8 cellular contexts compared by ENCODE assay signal in genomic region chr2:64062840-64063239, GRCh38. TPM values are rescaled to one million over a fixed set of nuclear protein-coding genes. Genes with fewer than 3 reads are reported as not detected.
DNase-seq lines count a peak whose midpoint lies in the region; ATAC-seq and TF ChIP-seq lines count a peak whose summit lies in the region.
"Had no signal": no experiment of that assay in that cellular context is flagged by ENCODE, and none has a peak within 500 bp of the region (broad histone marks: within the 10 kb centered on the region; RNA-seq: fewer than 3 reads in every experiment).

No MANE protein-coding gene starts in this region.

- peak; percentile 59 for ATAC-seq in GM18909 (IDR thresholded peaks at IDR 0.05; ENCODE audit: poor library complexity, unreplicated experiment)
- peak; percentile 68 for ATAC-seq in HG02840 (IDR thresholded peaks at IDR 0.05; ENCODE audit: low FRiP score, unreplicated experiment)
- ATAC-seq in omental fat pad (ENCODE audit: low FRiP score): no peak

- H3K4me1 Mint-ChIP-seq in neural crest cell: peaks cover 21% of the 10 kb centered on the region

- no peaks in the 10 kb centered on the region for H3K36me3 Mint-ChIP-seq in neural crest cell (ENCODE audit: low read depth)

- DNase-seq in amniotic stem cell (lab: John Stamatoyannopoulos, UW): peak; percentile 24
- DNase-seq in neural crest cell (ENCODE audit: low read depth, low spot score): no peak
- DNase-seq in stimulated activated CD4-positive, alpha-beta T cell treated with anti-CD3 and anti-CD28 coated beads, Interleukin-12 subunit alpha, Interleukin-12 subunit beta, amount 100 ng/mL, for 4 hours: no peak
- DNase-seq in stimulated activated CD4-positive, alpha-beta T cell treated with anti-CD3 and anti-CD28 coated beads, Interleukin-2, amount 100 ng/mL, for 24 hours: no peak
- DNase-seq in omental fat pad (ENCODE audit: low spot score): no peak
- DNase-seq: NCI-H1092 had no signal

- TF ChIP-seq CTCF in neural crest cell (conservative IDR thresholded peaks at IDR 0.05) (no peak), omental fat pad (IDR thresholded peaks at IDR 0.05) (no peak)

- H3K4me3 Mint-ChIP-seq in neural crest cell: no peak overlapping the region

- H3K27me3 Mint-ChIP-seq in neural crest cell (ENCODE audit: low read depth): no peaks in the 10 kb centered on the region

- peak overlapping the region; percentile 30 for H3K27ac Mint-ChIP-seq in neural crest cell (ENCODE audit: unreplicated experiment)

- H3K9me3 Mint-ChIP-seq in neural crest cell: no peaks in the 10 kb centered on the region

RNA-seq across cellular contexts. Expression of gene VPS54, which starts 43.6 kb away (rescaled TPM):
- total RNA-seq in neural crest cell (26.8 and 27.1 TPM in 2 replicates), omental fat pad (10 to 100 TPM; 19.8 to 40.5 (median 26.9) TPM)
